ENCODE assay signal across 11 cellular contexts in genomic region chr6:99602519-99603420, GRCh38. TPM values are rescaled to one million over a fixed set of nuclear protein-coding genes. Genes with fewer than 3 reads are reported as not detected.
DNase-seq lines count a peak whose midpoint lies in the region; TF ChIP-seq lines count a peak whose summit lies in the region.
"Had no signal": no experiment of that assay in that cellular context is flagged by ENCODE, and none has a peak within 500 bp of the region (broad histone marks: within the 10 kb centered on the region; RNA-seq: fewer than 3 reads in every experiment).

No MANE protein-coding gene starts in this region.

- peaks cover 70% of the 10 kb centered on the region for H3K27me3 ChIP-seq in fibroblast of lung (ENCODE audit: control insufficient read depth, insufficient read depth, low read length)
- H3K27me3 ChIP-seq: SJCRH30 had no signal

- H3K4me3 ChIP-seq in fibroblast of lung (replicated peaks in 1 of 4; ENCODE audit: control extremely low read depth in 1 of 4, insufficient read depth in 1 of 4, low read depth in 3 of 4, low read length in 4 of 4): peak overlapping the region in 2 of 4 experiments; percentile 17 to 47
- H3K4me3 ChIP-seq: SJCRH30 had no signal

- H3K79me2 ChIP-seq in fibroblast of lung (ENCODE audit: control insufficient read depth, insufficient read depth, low read length): no peaks in the 10 kb centered on the region

- peak overlapping the region; percentile 8 for H3K4me2 ChIP-seq in fibroblast of lung (ENCODE audit: extremely low read depth, insufficient read depth, low read length)

- peak overlapping the region; percentile 13 to 84 (median 60) for H3K4me3 Mint-ChIP-seq in IgD-negative memory B cell

- DNase-seq in DMS53 (lab: John Stamatoyannopoulos, UW) (peak; percentile 47), DMS53 treated with DMSO at 0.1 percent for 48 hours (lab: John Stamatoyannopoulos, UW; ENCODE audit: unreplicated experiment) (no peak), fibroblast of lung (ENCODE audit: low read depth in 2 of 2) (no peak), CD1c-positive myeloid dendritic cell (ENCODE audit: extremely low spot score) (no peak), NCI-H748 treated with DMSO at 0.1 percent for 48 hours (lab: John Stamatoyannopoulos, UW) (no peak), GM13976 (ENCODE audit: low spot score) (no peak)
- peak; percentile 29 for DNase-seq in stimulated activated CD8-positive, alpha-beta memory T cell treated with anti-CD3 and anti-CD28 coated beads, Interleukin-4, amount 100 ng/mL, for 48 hours
- DNase-seq: SJCRH30 had no signal

- H3K9ac ChIP-seq in fibroblast of lung (ENCODE audit: insufficient read depth, low read length): no peak overlapping the region

- H3K27me3 Mint-ChIP-seq in IgD-negative memory B cell: peaks cover 64% of the 10 kb centered on the region

- H3K4me1 Mint-ChIP-seq in IgD-negative memory B cell: peaks cover 0 to 21% (median 10%) of the 10 kb centered on the region in 3 donors

- peak overlapping the region; percentile 29 to 88 (median 86) for H3K27ac Mint-ChIP-seq in IgD-negative memory B cell

- no peaks in the 10 kb centered on the region for H3K4me1 ChIP-seq in fibroblast of lung (ENCODE audit: control insufficient read depth, extremely low read depth, insufficient read depth, low read length)
- H3K4me1 ChIP-seq: SJCRH30 had no signal

- peaks cover 2% of the 10 kb centered on the region for H3K36me3 Mint-ChIP-seq in IgD-negative memory B cell

- in situ Hi-C loops in GM13976 (cut with MboI; ENCODE audit: low sequenced_read_pairs, unreplicated experiment): loop anchor here (25.0 kb wide), 1 partner anchor 860 kb away; the partner anchor contains the start of gene SIM1

- H3K27ac ChIP-seq in fibroblast of lung (ENCODE audit: insufficient read depth, low read length): no peak overlapping the region
- H3K27ac ChIP-seq: 22Rv1, epithelial cell of prostate, SJCRH30 had no signal

- no peaks in the 10 kb centered on the region for H4K20me1 ChIP-seq in fibroblast of lung (ENCODE audit: control insufficient read depth, extremely low read depth, insufficient read depth, low read length)

- H2AFZ ChIP-seq in fibroblast of lung (ENCODE audit: low read length): no peak overlapping the region

- H3K36me3 ChIP-seq in fibroblast of lung (ENCODE audit: control insufficient read depth, insufficient read depth, low read length): no peaks in the 10 kb centered on the region
- H3K36me3 ChIP-seq: SJCRH30 had no signal

- no peak for TF ChIP-seq CTCF in fibroblast of lung (conservative IDR thresholded peaks at IDR 0.05 in 1 of 2, IDR thresholded peaks at IDR 0.05 in 1 of 2; ENCODE audit: low read depth in 1 of 2, low read length in 2 of 2)
- TF ChIP-seq CTCF in GM13976 (IDR thresholded peaks at IDR 0.05; ENCODE audit: borderline replicate concordance, control extremely low read depth, extremely low read depth, insufficient read depth, missing control alignments): no peak

- H3K9me3 ChIP-seq in fibroblast of lung (ENCODE audit: control insufficient read depth, insufficient read depth, low read depth, low read length): no peaks in the 10 kb centered on the region
- H3K9me3 ChIP-seq: SJCRH30 had no signal

- peaks cover 0 to 3% (median 0%) of the 10 kb centered on the region in 3 donors for H3K9me3 Mint-ChIP-seq in IgD-negative memory B cell

RNA-seq across cellular contexts. Expression of gene PRDM13, which starts 3.9 kb away (rescaled TPM):
- polyA plus RNA-seq in IgD-negative memory B cell (not detected), fibroblast of lung (not detected in 2 replicates)
- total RNA-seq in fibroblast of lung: not detected in 2 replicates
- polyA plus RNA-seq in fibroblast of lung (2012): not detected in 2 replicates
- polyA minus RNA-seq in fibroblast of lung (ENCODE audit: low replicate concordance): not detected in 2 replicates
- total RNA-seq: SJCRH30 had no signal

RNA-seq across cellular contexts. Expression of gene CCNC, which starts 34.3 kb away (rescaled TPM):
- polyA plus RNA-seq in IgD-negative memory B cell (35.6 TPM), fibroblast of lung (39.9 and 57.2 TPM in 2 replicates)
- total RNA-seq in fibroblast of lung: 50.0 and 57.0 TPM in 2 replicates
- 34.1 and 35.2 TPM in 2 replicates for polyA plus RNA-seq in fibroblast of lung (2012)
- 2.6 and 16.8 TPM in 2 replicates for polyA minus RNA-seq in fibroblast of lung (ENCODE audit: low replicate concordance)

Comparison
In these comparisons a context has a peak if more than half of its experiments do, and no peak if none do; other contexts are left out.
1. DNase-seq: peak in DMS53 (single experiment) and stimulated activated CD8-positive, alpha-beta memory T cell treated with anti-CD3 and anti-CD28 coated beads, Interleukin-4, amount 100 ng/mL, for 48 hours (single experiment); none in DMS53 treated with DMSO at 0.1 percent for 48 hours (single experiment), fibroblast of lung (0 of 2), CD1c-positive myeloid dendritic cell (single experiment), NCI-H748 treated with DMSO at 0.1 percent for 48 hours (single experiment) and GM13976 (single experiment).